12 cellular contexts compared by ENCODE assay signal in genomic region chr3:188975612-188976314, GRCh38.
DNase-seq lines count a peak whose midpoint lies in the region; ATAC-seq and TF ChIP-seq lines count a peak whose summit lies in the region.
"Had no signal": no experiment of that assay in that cellular context is flagged by ENCODE, and none has a peak within 500 bp of the region (broad histone marks: within the 10 kb centered on the region; RNA-seq: fewer than 3 reads in every experiment).

No MANE protein-coding gene starts in this region.

- H3K36me3 ChIP-seq in KOPT-K1 (ENCODE audit: insufficient read depth, low read length) (no peaks in the 10 kb centered on the region), heart right ventricle (no peaks in the 10 kb centered on the region)
- H3K36me3 ChIP-seq: ascending aorta, thyroid gland had no signal

- ATAC-seq in foreskin keratinocyte (peak; percentile 61), heart right ventricle (no peak)

- H3K27ac ChIP-seq in KOPT-K1 (ENCODE audit: low read depth, low read length, poor library complexity, severe bottlenecking): peak overlapping the region; percentile 97
- no peak overlapping the region for H3K27ac ChIP-seq in foreskin keratinocyte
- H3K27ac ChIP-seq in heart right ventricle: peak overlapping the region in 2 of 10 donors; percentile 2 to 40
- H3K27ac ChIP-seq: ascending aorta, thyroid gland had no signal

- intact Hi-C loops in heart right ventricle (cut with DNase I): loop anchor here in 4 of 10 donors (10.0 kb wide), 2 partner anchors 159 to 259 kb away; no protein-coding TSS in a partner anchor

- peaks cover 5% of the 10 kb centered on the region for H3K9me3 ChIP-seq in KOPT-K1 (ENCODE audit: insufficient read depth, low read length, poor library complexity, severe bottlenecking)
- H3K9me3 ChIP-seq in heart right ventricle: peaks cover 0 to 6% (median 0%) of the 10 kb centered on the region in 11 donors
- H3K9me3 ChIP-seq: ascending aorta, thyroid gland had no signal

- no peak overlapping the region for H3K4me3 ChIP-seq in heart right ventricle
- H3K4me3 ChIP-seq: ascending aorta, thyroid gland had no signal

- 88% methylated on average over 12 of the region's 12 CpGs for WGBS in heart right ventricle, 2 donors

- DNase-seq in AG08396 (ENCODE audit: low spot score) (peak; percentile 23), SHP77 treated with DMSO at 0.1 percent for 48 hours (lab: John Stamatoyannopoulos, UW) (peak; percentile 65), foreskin keratinocyte (peak; percentile 62 to 68), OCI-M1 (lab: John Stamatoyannopoulos, UW) (no peak), heart right ventricle (no peak), NCI-H226 (no peak)
- DNase-seq in activated naive CD4-positive, alpha-beta T cell treated with Interleukin-2 at 50 U/mL for 16 hours: no peak
- DNase-seq: activated T-cell treated with anti-CD3 and anti-CD28 coated beads, Interleukin-2, amount 50 U/mL, for 1 hour; Right ventricle myocardium superior; thyroid gland had no signal

- H3K4me1 ChIP-seq in foreskin keratinocyte: peaks cover 18% of the 10 kb centered on the region
- H3K4me1 ChIP-seq in heart right ventricle: peaks cover 0 to 35% (median 3%) of the 10 kb centered on the region in 9 donors

- peak; percentile 42 for TF ChIP-seq CTCF in foreskin keratinocyte (conservative IDR thresholded peaks at IDR 0.05)
- no peak for TF ChIP-seq CTCF in heart right ventricle (IDR thresholded peaks at IDR 0.05)

- H3K27me3 ChIP-seq in foreskin keratinocyte (no peaks in the 10 kb centered on the region), heart right ventricle (no peaks in the 10 kb centered on the region)
- H3K27me3 ChIP-seq: ascending aorta, thyroid gland had no signal

Comparison
In these comparisons a context has a peak if more than half of its experiments do, and no peak if none do; other contexts are left out.
1. DNase-seq: peak in AG08396 (single experiment), SHP77 treated with DMSO at 0.1 percent for 48 hours (single experiment) and foreskin keratinocyte (2 of 2); none in OCI-M1 (single experiment), heart right ventricle (0 of 2), activated naive CD4-positive, alpha-beta T cell treated with Interleukin-2 at 50 U/mL for 16 hours (single experiment) and NCI-H226 (single experiment).